8 cellular contexts compared by ENCODE assay signal in the genomic region with DNA sequence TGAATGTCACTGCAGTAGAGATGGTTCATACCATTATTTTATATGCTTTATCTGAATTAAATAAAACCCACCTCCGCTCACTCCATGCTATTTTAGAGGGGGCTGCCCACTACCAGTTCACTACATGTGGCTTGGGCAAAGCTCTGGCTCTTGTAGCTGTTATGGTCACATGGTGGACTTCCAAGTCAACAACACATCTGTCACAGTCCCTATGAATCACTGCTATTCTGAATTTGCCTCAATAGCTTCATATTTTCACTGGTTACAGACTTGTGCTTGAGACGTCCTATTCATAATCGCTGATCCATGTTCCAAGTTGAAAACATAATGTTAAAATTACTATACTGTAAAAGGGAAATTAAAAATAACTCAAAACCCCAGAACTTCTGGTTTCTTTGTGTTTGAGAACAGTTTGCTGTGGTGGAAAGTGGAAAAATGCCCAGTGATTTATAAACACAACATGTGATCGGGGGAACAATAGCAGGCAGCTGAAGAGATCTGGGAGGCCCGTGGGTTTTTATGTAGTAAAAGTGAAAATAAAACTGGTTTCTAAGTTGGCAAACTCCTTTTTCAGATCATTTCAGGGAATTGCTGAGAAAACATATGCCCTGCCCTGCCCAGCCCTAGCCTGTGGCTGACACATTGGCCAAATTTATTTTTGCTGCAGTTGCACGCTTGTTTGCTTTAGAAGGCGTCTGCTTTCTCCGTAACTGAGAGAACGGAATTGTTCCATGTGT.
DNase-seq lines count a peak whose midpoint lies in the region; ATAC-seq, FAIRE-seq and TF ChIP-seq lines count a peak whose summit lies in the region.

No MANE protein-coding gene starts in this region.

- 27% methylated on average over 9 of the region's 9 CpGs for WGBS in liver
- WGBS in HepG2 (ENCODE audit: low lambda C conversion rate): 8% methylated on average over 9 of the region's 9 CpGs

- no peak overlapping the region for H2AFZ ChIP-seq in HepG2 (ENCODE audit: low read length)

- no peak for FAIRE-seq in HepG2 (lab: Jason Lieb, UNC)

- H3K27ac ChIP-seq in liver (ENCODE audit: low read depth in 1 of 2, low read length in 2 of 2): peak overlapping the region; percentile 27 to 85
- no peak overlapping the region for H3K27ac ChIP-seq in HepG2 (ENCODE audit: extremely low read length, insufficient read depth, low read length)
- peak overlapping the region; percentile 94 for H3K27ac ChIP-seq in cingulate gyrus (ENCODE audit: low read depth, low read length)

- H3K4me2 ChIP-seq in HepG2 (ENCODE audit: low read depth, low read length): no peak overlapping the region; the same call in 1 of the 2 replicates

- TF ChIP-seq CTCF in liver (IDR thresholded peaks at IDR 0.05; ENCODE audit: low read depth, low read length, missing input control) (no peak), HepG2 (CRISPR knock-in tag; IDR thresholded peaks at IDR 0.05) (no peak), mucosa of descending colon (IDR thresholded peaks at IDR 0.05) (no peak)

- no peak for TF ChIP-seq POLR2A in HepG2 (IDR thresholded peaks at IDR 0.05; ENCODE audit: insufficient read depth in 1 of 2, low read depth in 2 of 2, low read length in 2 of 2)

- no peaks in the 10 kb centered on the region for H4K20me1 ChIP-seq in HepG2 (ENCODE audit: insufficient read depth, low read length)

- H3K36me3 ChIP-seq in liver (ENCODE audit: control insufficient read depth in 4 of 4, insufficient read depth in 3 of 4, low read depth in 1 of 4, low read length in 3 of 4): no peaks in the 10 kb centered on the region
- H3K36me3 ChIP-seq in HepG2 (replicated peaks in 1 of 2; ENCODE audit: control insufficient read depth in 1 of 2, insufficient read depth in 2 of 2, low read length in 2 of 2): no peaks in the 10 kb centered on the region
- no peaks in the 10 kb centered on the region for H3K36me3 ChIP-seq in mucosa of descending colon (ENCODE audit: low read depth)

- intact Hi-C loops in HepG2 (cut with micrococcal nuclease; ENCODE audit: unreplicated experiment): no loop called here
- intact Hi-C loops in mucosa of descending colon (cut with DNase I, micrococcal nuclease): no loop called here

- no TSS peak for BruUV-seq in HepG2 (replicated peaks; lab: Mats Ljungman, UMichigan)

- no peak for ATAC-seq in HepG2
- ATAC-seq in mucosa of descending colon: peak; percentile 88

- H3K27me3 ChIP-seq in liver (ENCODE audit: control insufficient read depth in 4 of 4, insufficient read depth in 4 of 4, low read length in 3 of 4): no peaks in the 10 kb centered on the region
- H3K27me3 ChIP-seq in HepG2 (ENCODE audit: control insufficient read depth in 1 of 2, insufficient read depth in 2 of 2, low read length in 2 of 2): no peaks in the 10 kb centered on the region; a peak in 1 of 5 replicates

- TF ChIP-seq RAD21 in liver (IDR thresholded peaks at IDR 0.05): peak in 1 of 2 donors; percentile 32
- no peak for TF ChIP-seq RAD21 in HepG2 (CRISPR knock-in tag; IDR thresholded peaks at IDR 0.05)

- in situ Hi-C loops in HepG2 (cut with HindIII; ENCODE audit: extremely low pct_ligation_motif_present, low pct_unique_long_range_greater_than_20kb): no loop called here

- peak overlapping the region; percentile 16 to 54 (median 38) for H3K4me3 ChIP-seq in liver (ENCODE audit: low read depth in 1 of 3, low read length in 3 of 3)
- H3K4me3 ChIP-seq in HepG2 (replicated peaks in 1 of 3; ENCODE audit: insufficient read depth in 1 of 3, low read depth in 2 of 3, low read length in 3 of 3): no peak overlapping the region
- no peak overlapping the region for H3K4me3 ChIP-seq in mucosa of descending colon

- H3K79me2 ChIP-seq in HepG2 (ENCODE audit: insufficient read depth, low read length): no peaks in the 10 kb centered on the region

- DNase-seq in HepG2 (ENCODE audit: low spot score) (no peak), mucosa of descending colon (peak in 1 of 3 donors; percentile 51), NCI-H2029 treated with DMSO at 0.1 percent for 48 hours (lab: John Stamatoyannopoulos, UW) (no peak), COLO668 (lab: John Stamatoyannopoulos, UW; ENCODE audit: unreplicated experiment) (no peak), NOMO-1 treated with DMSO at 0.1 percent for 48 hours (lab: John Stamatoyannopoulos, UW; ENCODE audit: unreplicated experiment) (no peak), activated gamma-delta T cell treated with Interleukin-2 at 50 U/mL for 16 hours (no peak)

- CTCF ChIA-PET in HepG2 (lab: Yijun Ruan, JAX; ENCODE audit: low intra/inter-chr PET ratio, low total read pairs): no interaction called here

- no peaks in the 10 kb centered on the region for H3K9me3 ChIP-seq in liver (ENCODE audit: control insufficient read depth in 4 of 4, low read length in 3 of 4)
- no peaks in the 10 kb centered on the region for H3K9me3 ChIP-seq in HepG2 (ENCODE audit: low read length)
- peaks cover 6% of the 10 kb centered on the region for H3K9me3 ChIP-seq in mucosa of descending colon

- POLR2A ChIA-PET in HepG2 (lab: Yijun Ruan, JAX): no interaction called here

- H3K9ac ChIP-seq in liver (ENCODE audit: low read depth in 1 of 2, low read length in 2 of 2) (peak overlapping the region in 1 of 2 donors; percentile 47), HepG2 (ENCODE audit: insufficient read depth, low read depth, low read length) (no peak overlapping the region)

- TF ChIP-seq EP300 in HepG2 (IDR thresholded peaks at IDR 0.05; ENCODE audit: low read depth in 2 of 2, low read length in 2 of 2): no peak
- no peak for TF ChIP-seq EP300 in HepG2 (CRISPR knock-in tag; IDR thresholded peaks at IDR 0.05; ENCODE audit: borderline replicate concordance)

- H3K4me1 ChIP-seq in liver (ENCODE audit: control insufficient read depth in 4 of 4, insufficient read depth in 4 of 4, low read length in 3 of 4) (peaks cover 0 to 5% (median 3%) of the 10 kb centered on the region in 4 donors), HepG2 (ENCODE audit: insufficient read depth, low read length) (no peaks in the 10 kb centered on the region), mucosa of descending colon (ENCODE audit: low read depth) (peaks cover 5% of the 10 kb centered on the region)

TF ChIP-seq in liver, 16 proteins besides CTCF, POLR2A, EP300 and RAD21:
- peak in 1 of 2 donors; percentile 21 for TF ChIP-seq RXRA (IDR thresholded peaks at IDR 0.05)
- TF ChIP-seq HNF4G (IDR thresholded peaks at IDR 0.05): no peak
- no peak for TF ChIP-seq NR2F2 (IDR thresholded peaks at IDR 0.05)
- peak; percentile 16 for TF ChIP-seq SP1 (IDR thresholded peaks at IDR 0.05)
- TF ChIP-seq EGR1 (IDR thresholded peaks at IDR 0.05; ENCODE audit: low read depth in 2 of 2): no peak
- peak; percentile 52 for TF ChIP-seq FOXA2 (IDR thresholded peaks at IDR 0.05)
- peak; percentile 33 for TF ChIP-seq YY1 (IDR thresholded peaks at IDR 0.05)
- TF ChIP-seq HNF4A (conservative IDR thresholded peaks at IDR 0.05): peak in 1 of 2 donors; percentile 23

TF ChIP-seq in HepG2, 621 proteins besides CTCF, POLR2A, EP300 and RAD21 (continues in another document):
- TF ChIP-seq, protein P1, sequence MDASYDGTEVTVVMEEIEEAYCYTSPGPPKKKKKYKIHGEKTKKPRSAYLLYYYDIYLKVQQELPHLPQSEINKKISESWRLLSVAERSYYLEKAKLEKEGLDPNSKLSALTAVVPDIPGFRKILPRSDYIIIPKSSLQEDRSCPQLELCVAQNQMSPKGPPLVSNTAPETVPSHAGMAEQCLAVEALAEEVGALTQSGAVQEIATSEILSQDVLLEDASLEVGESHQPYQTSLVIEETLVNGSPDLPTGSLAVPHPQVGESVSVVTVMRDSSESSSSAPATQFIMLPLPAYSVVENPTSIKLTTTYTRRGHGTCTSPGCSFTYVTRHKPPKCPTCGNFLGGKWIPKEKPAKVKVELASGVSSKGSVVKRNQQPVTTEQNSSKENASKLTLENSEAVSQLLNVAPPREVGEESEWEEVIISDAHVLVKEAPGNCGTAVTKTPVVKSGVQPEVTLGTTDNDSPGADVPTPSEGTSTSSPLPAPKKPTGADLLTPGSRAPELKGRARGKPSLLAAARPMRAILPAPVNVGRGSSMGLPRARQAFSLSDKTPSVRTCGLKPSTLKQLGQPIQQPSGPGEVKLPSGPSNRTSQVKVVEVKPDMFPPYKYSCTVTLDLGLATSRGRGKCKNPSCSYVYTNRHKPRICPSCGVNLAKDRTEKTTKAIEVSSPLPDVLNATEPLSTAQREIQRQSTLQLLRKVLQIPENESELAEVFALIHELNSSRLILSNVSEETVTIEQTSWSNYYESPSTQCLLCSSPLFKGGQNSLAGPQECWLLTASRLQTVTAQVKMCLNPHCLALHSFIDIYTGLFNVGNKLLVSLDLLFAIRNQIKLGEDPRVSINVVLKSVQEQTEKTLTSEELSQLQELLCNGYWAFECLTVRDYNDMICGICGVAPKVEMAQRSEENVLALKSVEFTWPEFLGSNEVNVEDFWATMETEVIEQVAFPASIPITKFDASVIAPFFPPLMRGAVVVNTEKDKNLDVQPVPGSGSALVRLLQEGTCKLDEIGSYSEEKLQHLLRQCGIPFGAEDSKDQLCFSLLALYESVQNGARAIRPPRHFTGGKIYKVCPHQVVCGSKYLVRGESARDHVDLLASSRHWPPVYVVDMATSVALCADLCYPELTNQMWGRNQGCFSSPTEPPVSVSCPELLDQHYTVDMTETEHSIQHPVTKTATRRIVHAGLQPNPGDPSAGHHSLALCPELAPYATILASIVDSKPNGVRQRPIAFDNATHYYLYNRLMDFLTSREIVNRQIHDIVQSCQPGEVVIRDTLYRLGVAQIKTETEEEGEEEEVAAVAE (CRISPR knock-in tag; IDR thresholded peaks at IDR 0.05; ENCODE audit: borderline replicate concordance): no peak
- TF ChIP-seq CSRNP1 (CRISPR knock-in tag; IDR thresholded peaks at IDR 0.05): no peak
- no peak for TF ChIP-seq ISL2 (CRISPR knock-in tag; IDR thresholded peaks at IDR 0.05)
- TF ChIP-seq ZNF253 (CRISPR knock-in tag; IDR thresholded peaks at IDR 0.05; ENCODE audit: borderline replicate concordance): no peak
- TF ChIP-seq ZNF160 (CRISPR knock-in tag; IDR thresholded peaks at IDR 0.05): no peak
- TF ChIP-seq ZSCAN22 (CRISPR knock-in tag; IDR thresholded peaks at IDR 0.05): no peak

Comparison
In these comparisons a context has a peak if more than half of its experiments do, and no peak if none do; other contexts are left out.
1. H3K4me3 ChIP-seq: peak in liver (3 of 3); none in HepG2 (0 of 3) and mucosa of descending colon (single experiment).